In the genomic region with DNA sequence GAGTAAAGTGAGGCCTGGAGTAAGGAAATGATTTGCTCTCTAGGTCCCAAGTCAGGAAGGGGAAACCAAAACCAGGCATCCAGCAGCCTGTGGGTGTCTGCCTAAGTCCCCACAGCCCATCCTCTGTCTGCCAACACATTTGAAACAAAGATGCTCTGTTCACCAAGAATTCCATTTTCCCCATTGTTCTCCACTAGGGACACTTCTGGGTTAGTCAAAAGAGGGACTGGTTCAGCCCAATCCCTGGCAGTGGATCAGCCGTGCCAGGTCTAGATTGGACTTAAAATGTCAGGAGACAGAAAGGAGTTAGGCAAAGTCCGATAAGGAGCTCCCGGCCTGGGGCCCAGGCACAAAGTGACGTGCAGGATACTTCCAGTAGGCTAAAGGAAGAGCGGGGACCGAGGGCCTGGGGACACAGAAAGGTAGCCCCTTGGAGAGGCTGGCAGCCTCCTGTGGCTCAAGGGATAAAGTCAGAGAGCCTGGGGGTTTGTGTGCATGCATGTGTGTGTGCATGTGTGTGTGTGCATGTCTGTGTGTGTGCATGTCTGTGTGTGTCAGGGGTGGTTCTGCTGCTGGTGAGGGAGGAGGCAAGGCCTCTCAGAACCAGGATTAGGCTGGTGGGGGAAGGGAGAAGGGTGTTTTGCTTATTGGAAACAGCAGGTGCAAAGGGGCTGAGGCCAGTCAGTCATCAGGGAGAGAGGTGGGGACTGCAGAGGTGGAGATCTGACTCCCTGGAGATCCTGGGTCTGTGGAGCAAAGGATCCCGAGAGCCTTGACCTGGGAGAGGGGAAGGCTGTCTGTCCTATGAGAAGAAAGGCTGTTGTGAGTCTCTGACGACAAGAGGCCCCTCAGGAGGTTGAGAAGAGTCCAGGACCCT, we compare ENCODE assay signal across 33 cellular contexts. TPM values are rescaled to one million over a fixed set of nuclear protein-coding genes. Genes with fewer than 3 reads are reported as not detected.
DNase-seq lines count a peak whose midpoint lies in the region; ATAC-seq, FAIRE-seq and TF ChIP-seq lines count a peak whose summit lies in the region.
"Had no signal": no experiment of that assay in that cellular context is flagged by ENCODE, and none has a peak within 500 bp of the region (broad histone marks: within the 10 kb centered on the region; RNA-seq: fewer than 3 reads in every experiment).

No MANE protein-coding gene starts in this region.

- H3K27me3 ChIP-seq in HepG2 (ENCODE audit: control insufficient read depth in 1 of 2, insufficient read depth in 2 of 2, low read length in 2 of 2) (peaks cover 1 to 12% of the 10 kb centered on the region in 2 experiments; a peak in 2 of 5 replicates), right lobe of liver (no peaks in the 10 kb centered on the region), vagina (no peaks in the 10 kb centered on the region)
- H3K27me3 ChIP-seq: BLaER1, MG63, Peyer's patch had no signal

- H3K36me3 ChIP-seq in HepG2 (replicated peaks in 1 of 2; ENCODE audit: control insufficient read depth in 1 of 2, insufficient read depth in 2 of 2, low read length in 2 of 2) (no peaks in the 10 kb centered on the region), right lobe of liver (no peaks in the 10 kb centered on the region), vagina (no peaks in the 10 kb centered on the region)
- H3K36me3 ChIP-seq: BLaER1, HAP-1, lower lobe of right lung, MG63, Peyer's patch had no signal

- BruUV-seq in HepG2 (replicated peaks; lab: Mats Ljungman, UMichigan) = no TSS peak

- no peak overlapping the region for H3K9ac ChIP-seq in HepG2 (ENCODE audit: insufficient read depth, low read depth, low read length)
- H3K9ac ChIP-seq: BLaER1 had no signal

- TF ChIP-seq EP300 in HepG2 (IDR thresholded peaks at IDR 0.05; ENCODE audit: low read depth in 2 of 2, low read length in 2 of 2) (no peak), HepG2 (CRISPR knock-in tag; IDR thresholded peaks at IDR 0.05; ENCODE audit: borderline replicate concordance) (no peak)

- H3K4me3 ChIP-seq in HepG2 (replicated peaks in 1 of 3; ENCODE audit: insufficient read depth in 1 of 3, low read depth in 2 of 3, low read length in 3 of 3) (no peak overlapping the region), right lobe of liver (no peak overlapping the region), vagina (no peak overlapping the region)
- H3K4me3 ChIP-seq: BLaER1, HAP-1, lower lobe of right lung, MG63, Peyer's patch, skin epidermis had no signal

- POLR2A ChIA-PET in HepG2 (lab: Yijun Ruan, JAX) (no interaction called here), RWPE1 (lab: Yijun Ruan, JAX; ENCODE audit: low non-redundant PET) (no interaction called here)

- no peak for TF ChIP-seq RAD21 in HepG2 (CRISPR knock-in tag; IDR thresholded peaks at IDR 0.05)

- H3K4me1 ChIP-seq in HepG2 (ENCODE audit: insufficient read depth, low read length) (no peaks in the 10 kb centered on the region), right lobe of liver (no peaks in the 10 kb centered on the region), vagina (no peaks in the 10 kb centered on the region)
- H3K4me1 ChIP-seq: BLaER1, Caco-2, foreskin keratinocyte, HAP-1, lower lobe of right lung had no signal

- H2AFZ ChIP-seq in HepG2 (ENCODE audit: low read length) = no peak overlapping the region

- TF ChIP-seq POLR2A in HepG2 (IDR thresholded peaks at IDR 0.05; ENCODE audit: insufficient read depth in 1 of 2, low read depth in 2 of 2, low read length in 2 of 2) (no peak), right lobe of liver (IDR thresholded peaks at IDR 0.05) (no peak), vagina (IDR thresholded peaks at IDR 0.05) (no peak)

- ATAC-seq in HepG2 (peak; percentile 73), right lobe of liver (no peak), GM19351 (IDR thresholded peaks at IDR 0.05; ENCODE audit: unreplicated experiment) (no peak)
- ATAC-seq: activated T-cell treated with anti-CD3 and anti-CD28 coated beads, Interleukin-2, amount 50 U/mL, for 72 hours; foreskin keratinocyte; lower lobe of right lung had no signal

- in situ Hi-C loops in HepG2 (cut with HindIII; ENCODE audit: extremely low pct_ligation_motif_present, low pct_unique_long_range_greater_than_20kb) = no loop called here

- H4K20me1 ChIP-seq in HepG2 (ENCODE audit: insufficient read depth, low read length) = no peaks in the 10 kb centered on the region
- H4K20me1 ChIP-seq: BLaER1 had no signal

- TF ChIP-seq CTCF in HepG2 (CRISPR knock-in tag; IDR thresholded peaks at IDR 0.05) (no peak), right lobe of liver (IDR thresholded peaks at IDR 0.05) (no peak), vagina (IDR thresholded peaks at IDR 0.05) (no peak), RWPE1 (conservative IDR thresholded peaks at IDR 0.05; ENCODE audit: low read depth) (no peak)

- WGBS in HepG2 (ENCODE audit: low lambda C conversion rate) = 39% methylated on average over 8 of the region's 8 CpGs
- 76% methylated on average over 6 of the region's 8 CpGs for WGBS in right lobe of liver (ENCODE audit: insufficient coverage, low coverage, low lambda C conversion rate, missing lambda C conversion rate)

- intact Hi-C loops in HepG2 (cut with micrococcal nuclease; ENCODE audit: unreplicated experiment) = no loop called here
- intact Hi-C loops in right lobe of liver (cut with DNase I) = no loop called here
- intact Hi-C loops in vagina (cut with DNase I) = no loop called here

- no peak overlapping the region for H3K4me2 ChIP-seq in HepG2 (ENCODE audit: low read depth, low read length)
- H3K4me2 ChIP-seq: BLaER1 had no signal

- H3K9me3 ChIP-seq in HepG2 (ENCODE audit: low read length) (no peaks in the 10 kb centered on the region), right lobe of liver (no peaks in the 10 kb centered on the region), vagina (no peaks in the 10 kb centered on the region)
- H3K9me3 ChIP-seq: BLaER1, Caco-2, HAP-1, lower lobe of right lung, MG63, Peyer's patch had no signal

- DNase-seq in HepG2 (ENCODE audit: low spot score) (no peak), right lobe of liver (no peak), foreskin melanocyte (peak; percentile 76), pons (ENCODE audit: low spot score) (peak; percentile 89), vagina (ENCODE audit: extremely low spot score in 2 of 2) (no peak), RWPE1 (ENCODE audit: low spot score) (no peak), kidney tubule cell (ENCODE audit: low spot score) (no peak)
- DNase-seq: activated CD4-positive, alpha-beta T cell treated with anti-CD3 and anti-CD28 coated beads for 48 hours; activated naive CD4-positive, alpha-beta T cell treated with anti-CD3 and anti-CD28 coated beads for 36 hours; activated T-cell treated with anti-CD3 and anti-CD28 coated beads, Interleukin-2, amount 50 U/mL, for 72 hours; Caco-2; DND-41; effector CD8-positive, alpha-beta T cell; erythroblast; foreskin keratinocyte; kidney; lower lobe of right lung; MG63; NCI-H510A; NK-92 treated with Interleukin-12 subunit alpha and Interleukin-12 subunit beta, amount 100 ng/mL, for 24 hours; Peyer's patch; stimulated activated CD4-positive, alpha-beta T cell treated with anti-CD3 and anti-CD28 coated beads, Interleukin-1b, Interleukin-23, amount 100 ng/mL, for 48 hours had no signal

- CTCF ChIA-PET in HepG2 (lab: Yijun Ruan, JAX; ENCODE audit: low intra/inter-chr PET ratio, low total read pairs) (no interaction called here), RWPE1 (lab: Yijun Ruan, JAX) (no interaction called here)

- H3K79me2 ChIP-seq in HepG2 (ENCODE audit: insufficient read depth, low read length) = no peaks in the 10 kb centered on the region

- no peak overlapping the region for H3K27ac ChIP-seq in HepG2 (ENCODE audit: extremely low read length, insufficient read depth, low read length)
- no peak overlapping the region for H3K27ac ChIP-seq in right lobe of liver
- peak overlapping the region; percentile 61 for H3K27ac ChIP-seq in vagina
- H3K27ac ChIP-seq in RWPE1 = no peak overlapping the region
- H3K27ac ChIP-seq: BLaER1, foreskin keratinocyte, HL-60, lower lobe of right lung, Peyer's patch had no signal

- no peak for FAIRE-seq in HepG2 (lab: Jason Lieb, UNC)
- FAIRE-seq: A204.1, colon, kidney had no signal

TF ChIP-seq in HepG2, 621 proteins besides CTCF, POLR2A, EP300 and RAD21:
- TF ChIP-seq MEF2D (CRISPR knock-in tag; IDR thresholded peaks at IDR 0.05) (no peak), SIN3A (IDR thresholded peaks at IDR 0.05; ENCODE audit: borderline replicate concordance, low read depth, low read length) (no peak), ZMYM3 (CRISPR knock-in tag; IDR thresholded peaks at IDR 0.05) (0 out of 2 replicates have a peak, but pooled peaks have one; percentile 21), ZNF569 (CRISPR knock-in tag; IDR thresholded peaks at IDR 0.05; ENCODE audit: borderline replicate concordance) (no peak), ZNF629 (CRISPR knock-in tag; conservative IDR thresholded peaks at IDR 0.05) (0 out of 2 replicates have a peak, but pooled peaks have one; percentile 43), ZNF225 (CRISPR knock-in tag; IDR thresholded peaks at IDR 0.05) (no peak), SOX13 (IDR thresholded peaks at IDR 0.05) (no peak), SOX13 (CRISPR knock-in tag; conservative IDR thresholded peaks at IDR 0.05 in 1 of 2, IDR thresholded peaks at IDR 0.05 in 1 of 2) (no peak)

RNA-seq across cellular contexts. Expression of a gene that starts 41.7 kb away (rescaled TPM):
- total RNA-seq in HepG2 (2016; rRNA removed; fragmentation: Illumina TruSeq; extraction: Trizol) (1.2 and 1.4 TPM in 2 replicates), right lobe of liver (1 to 10 TPM in 1 of 6 experiments, under 1 TPM in 5; 0.27 to 1.1 (median 0.49) TPM), vagina (6.1 TPM)
- 1.0 and 1.6 TPM in 2 replicates for total RNA-seq in HepG2 (2016; cell fraction: cytosol; rRNA removed; fragmentation: Illumina TruSeq; extraction: Trizol; ENCODE audit: low read depth)
- total RNA-seq in HepG2 (2016; cell fraction: insoluble cytoplasmic fraction; rRNA removed; fragmentation: Illumina TruSeq; extraction: Trizol) = 1.2 and 1.3 TPM in 2 replicates
- 1.8 and 2.4 TPM in 2 replicates for total RNA-seq in HepG2 (2016; cell fraction: membrane; rRNA removed; fragmentation: Illumina TruSeq; extraction: Trizol)
- total RNA-seq in HepG2 (2016; cell fraction: nucleus; rRNA removed; fragmentation: Illumina TruSeq; extraction: Trizol) = 0.31 and 0.40 TPM in 2 replicates
- 1.3 and 1.6 TPM in 2 replicates for polyA plus RNA-seq in HepG2 (2011; rRNA removed)
- polyA plus RNA-seq in HepG2 (2011; cell fraction: cytosol; rRNA removed) = 1.1 and 2.2 TPM in 2 replicates
- polyA plus RNA-seq in HepG2 (2011; cell fraction: nucleus; rRNA removed) = 0.83 and 1.9 TPM in 2 replicates
- polyA plus RNA-seq in HepG2 (2012) = 0.83 TPM in 2 replicates
- polyA plus RNA-seq in HepG2 (2016; cell fraction: cytosol; fragmentation: Illumina TruSeq; extraction: Trizol; ENCODE audit: low read depth) = 1.3 and 2.1 TPM in 2 replicates
- polyA plus RNA-seq in HepG2 (2016; cell fraction: insoluble cytoplasmic fraction; fragmentation: Illumina TruSeq; extraction: Trizol; ENCODE audit: low read depth) = 0.84 and 0.90 TPM in 2 replicates
- 1.2 and 1.6 TPM in 2 replicates for polyA plus RNA-seq in HepG2 (2016; cell fraction: membrane; fragmentation: Illumina TruSeq; extraction: Trizol; ENCODE audit: low read depth)
- 0.96 and 1.1 TPM in 2 replicates for polyA plus RNA-seq in HepG2 (2016; cell fraction: nucleus; fragmentation: Illumina TruSeq; extraction: Trizol; ENCODE audit: insufficient read depth, low read depth)
- 1.0 TPM in 1 of 2 replicates, not detected in the other for polyA minus RNA-seq in HepG2 (2011; rRNA and poly(A)+ RNA removed; ENCODE audit: low replicate concordance)
- 0.35 TPM in 1 of 2 replicates, not detected in the other for polyA minus RNA-seq in HepG2 (2011; cell fraction: cytosol; rRNA and poly(A)+ RNA removed)
- 0.50 and 1.5 TPM in 2 replicates for polyA minus RNA-seq in HepG2 (2011; cell fraction: nucleus; rRNA and poly(A)+ RNA removed)
- total RNA-seq: activated CD8-positive, alpha-beta memory T cell treated with anti-CD3 and anti-CD28 coated beads for 36 hours; activated naive CD4-positive, alpha-beta T cell treated with anti-CD3 and anti-CD28 coated beads for 36 hours; progenitor cell of endocrine pancreas; T-helper 1 cell treated with Interleukin-12 subunit alpha and Interleukin-12 subunit beta and Interleukin-4 antibody, amounts not matched to agents 30 ng/mL and 1 ng/mL, for 36 hours had no signal
- polyA plus RNA-seq: IgD-negative memory B cell had no signal

Comparison
In these comparisons a context has a peak if more than half of its experiments do, and no peak if none do; other contexts are left out.
1. DNase-seq: peak in foreskin melanocyte (single experiment) and pons (single experiment); none in HepG2 (single experiment), right lobe of liver (0 of 3), vagina (0 of 2), RWPE1 (single experiment) and kidney tubule cell (single experiment).